In genomic region chr2:218880749-218881594, GRCh38 we compare ENCODE assay signal across 8 cellular contexts. TPM values are rescaled to one million over a fixed set of nuclear protein-coding genes. Genes with fewer than 3 reads are reported as not detected.
DNase-seq lines count a peak whose midpoint lies in the region; ATAC-seq and TF ChIP-seq lines count a peak whose summit lies in the region.

TSS of gene WNT10A (plus strand) at chr2:218880852. CDS start at chr2:218880996, 144 bp downstream.

- POLR2A ChIA-PET in activated CD4-positive, alpha-beta memory T cell treated with anti-CD3 and anti-CD28 coated beads, Interleukin-2, amount 10 ng/mL, durations not matched to agents 7 days and 5 days (lab: Charles Lee): interaction anchor here (0.8 to 11.3 kb wide), 3 partner anchors 14 to 30 kb away, joined by 3 to 101 read pairs (median 3); no protein-coding TSS in a partner anchor

- no peak for TF ChIP-seq CTCF in nephron (IDR thresholded peaks at IDR 0.05; ENCODE audit: unreplicated experiment in 3 of 3)

- intact Hi-C loops in Right ventricle myocardium inferior (cut with DNase I): no loop called here

- H3K36me3 Mint-ChIP-seq in activated CD4-positive, alpha-beta memory T cell treated with anti-CD3 and anti-CD28 coated beads, Interleukin-2, amount 10 ng/mL, durations not matched to agents 7 days and 5 days (ENCODE audit: low read depth): no peaks in the 10 kb centered on the region
- no peaks in the 10 kb centered on the region for H3K36me3 Mint-ChIP-seq in nephron (ENCODE audit: low read depth)

- H3K9me3 Mint-ChIP-seq in activated CD4-positive, alpha-beta memory T cell treated with anti-CD3 and anti-CD28 coated beads, Interleukin-2, amount 10 ng/mL, durations not matched to agents 7 days and 5 days: no peaks in the 10 kb centered on the region
- no peaks in the 10 kb centered on the region for H3K9me3 Mint-ChIP-seq in nephron

- H3K4me3 Mint-ChIP-seq in activated CD4-positive, alpha-beta memory T cell treated with anti-CD3 and anti-CD28 coated beads, Interleukin-2, amount 10 ng/mL, durations not matched to agents 7 days and 5 days: peak within 1 kb of the TSS; percentile 40
- peak within 1 kb of the TSS; percentile 68 to 75 (median 72) for H3K4me3 Mint-ChIP-seq in nephron

- no peak for TF ChIP-seq POLR2A in GM18505 (IDR thresholded peaks at IDR 0.05; ENCODE audit: borderline replicate concordance, extremely low read depth, insufficient read depth, insufficient read length)

- CTCF ChIA-PET in activated CD4-positive, alpha-beta memory T cell treated with anti-CD3 and anti-CD28 coated beads, Interleukin-2, amount 10 ng/mL, durations not matched to agents 7 days and 5 days (lab: Charles Lee): interaction anchor here (0.8 to 11.8 kb wide), 2 partner anchors 15 to 113 kb away, joined by 3 to 387 read pairs; no protein-coding TSS in a partner anchor

- H3K4me1 Mint-ChIP-seq in activated CD4-positive, alpha-beta memory T cell treated with anti-CD3 and anti-CD28 coated beads, Interleukin-2, amount 10 ng/mL, durations not matched to agents 7 days and 5 days: peaks cover 21% of the 10 kb centered on the region
- H3K4me1 Mint-ChIP-seq in nephron: peaks cover 66% of the 10 kb centered on the region

- H3K27ac Mint-ChIP-seq in activated CD4-positive, alpha-beta memory T cell treated with anti-CD3 and anti-CD28 coated beads, Interleukin-2, amount 10 ng/mL, durations not matched to agents 7 days and 5 days: no peak within 1 kb of the TSS
- H3K27ac Mint-ChIP-seq in nephron: peak within 1 kb of the TSS in 1 of 3 experiments; percentile 53

- H3K27me3 Mint-ChIP-seq in activated CD4-positive, alpha-beta memory T cell treated with anti-CD3 and anti-CD28 coated beads, Interleukin-2, amount 10 ng/mL, durations not matched to agents 7 days and 5 days: peaks cover 68% of the 10 kb centered on the region
- peaks cover 88% of the 10 kb centered on the region for H3K27me3 Mint-ChIP-seq in nephron (ENCODE audit: low read depth)

- ATAC-seq in GM18505 (IDR thresholded peaks at IDR 0.05; ENCODE audit: unreplicated experiment) (peak; percentile 4), HG02571 (IDR thresholded peaks at IDR 0.05; ENCODE audit: unreplicated experiment) (peak; percentile 3), Right ventricle myocardium inferior (no peak)

- no peak for DNase-seq in activated CD4-positive, alpha-beta memory T cell treated with anti-CD3 and anti-CD28 coated beads, Interleukin-2, amount 10 ng/mL, durations not matched to agents 7 days and 5 days
- no peak for DNase-seq in cerebellar nuclear complex (lab: John Stamatoyannopoulos, UW)
- DNase-seq in stimulated activated CD4-positive, alpha-beta T cell treated with anti-CD3 and anti-CD28 coated beads, Interleukin-4, amount 100 ng/mL, for 4 hours: no peak
- no peak for DNase-seq in Right ventricle myocardium inferior (ENCODE audit: missing footprints)
- DNase-seq in KG1 (lab: John Stamatoyannopoulos, UW): no peak

RNA-seq across cellular contexts. Expression of gene WNT10A, which starts in this region (rescaled TPM):
- total RNA-seq in activated CD4-positive, alpha-beta memory T cell treated with anti-CD3 and anti-CD28 coated beads, Interleukin-2, amount 10 ng/mL, durations not matched to agents 7 days and 5 days: 1 to 10 TPM in 1 of 2 experiments, under 1 TPM in 1; 0.70 to 1.4 TPM
- total RNA-seq in Right ventricle myocardium inferior: not detected
